Comparison of ENCODE assay signal across 8 cellular contexts in the genomic region with DNA sequence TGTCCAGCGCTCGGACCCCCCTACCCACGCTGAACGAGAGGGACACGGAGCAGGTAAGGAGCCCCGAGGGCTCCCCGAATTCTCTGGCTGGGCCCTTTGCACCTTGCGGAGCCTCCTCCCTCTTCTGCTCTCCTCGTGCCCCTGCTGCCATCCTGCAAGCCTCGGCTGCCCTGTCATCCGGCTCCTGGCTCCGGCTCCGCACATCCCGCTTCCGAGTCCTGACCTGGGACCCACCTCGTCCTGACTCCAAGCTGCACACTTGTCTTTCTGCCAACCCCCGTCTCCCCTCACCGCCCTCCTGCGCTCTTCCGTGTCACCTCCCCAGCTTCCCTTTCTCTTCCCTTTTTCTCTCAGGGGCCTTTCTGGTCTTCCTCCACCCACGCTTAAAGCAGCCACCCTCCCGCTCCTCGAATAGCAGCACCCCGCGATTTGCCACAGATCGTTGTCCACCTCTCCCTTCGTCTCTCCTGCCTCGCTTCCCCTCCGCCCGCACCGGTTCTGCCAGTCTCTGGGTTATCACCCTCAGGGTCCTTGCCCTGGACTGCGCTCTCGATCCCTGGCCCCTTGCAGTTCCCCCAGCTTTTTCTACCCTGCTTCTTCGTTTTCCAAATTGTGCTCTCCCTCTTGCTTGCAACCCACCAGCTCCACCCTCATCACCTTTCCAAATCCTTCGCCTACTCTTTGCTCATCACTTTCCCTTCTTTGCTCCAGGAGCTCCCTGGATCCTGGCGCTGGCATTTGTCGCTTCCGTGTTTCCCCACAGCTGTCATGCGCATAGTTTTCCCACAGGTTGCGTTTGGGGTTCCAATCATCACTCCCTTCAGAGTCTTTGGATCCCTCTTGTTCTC. TPM values are rescaled to one million over a fixed set of nuclear protein-coding genes. Genes with fewer than 3 reads are reported as not detected.
DNase-seq lines count a peak whose midpoint lies in the region; ATAC-seq, FAIRE-seq and TF ChIP-seq lines count a peak whose summit lies in the region.

No MANE protein-coding gene starts in this region.

- CTCF ChIA-PET in CD4-positive, alpha-beta memory T cell (lab: Charles Lee; ENCODE audit: partially characterized antibody) = interaction anchor here (3.8 to 12.0 kb wide), 6 partner anchors 9 to 109 kb away, joined by 21 to 337 read pairs (median 52); partner anchors contain the start of gene RCOR2
- CTCF ChIA-PET in PC-3 (lab: Charles Lee) = interaction anchor here (0.6 to 3.0 kb wide), 2 partner anchors 32 to 175 kb away, joined by 3 to 20 read pairs; no protein-coding TSS in a partner anchor

- H3K36me3 ChIP-seq in CD4-positive, alpha-beta memory T cell (ENCODE audit: insufficient read depth, low read length) = peaks cover 18% of the 10 kb centered on the region
- H3K36me3 ChIP-seq in PC-3 (ENCODE audit: low read depth, low read length) (peaks cover 8% of the 10 kb centered on the region; the same call in 1 of the 2 replicates), keratinocyte (ENCODE audit: control insufficient read depth in 2 of 2, extremely low read depth in 1 of 2, insufficient read depth in 2 of 2, low read length in 2 of 2) (peaks cover 6 to 18% of the 10 kb centered on the region in 2 experiments)

- no peaks in the 10 kb centered on the region for H3K9me3 Mint-ChIP-seq in CD4-positive, alpha-beta memory T cell

- H3K9me2 ChIP-seq in PC-3 (replicated peaks; ENCODE audit: low read length) = no peaks in the 10 kb centered on the region

- peaks cover 56% of the 10 kb centered on the region for H3K4me1 ChIP-seq in CD4-positive, alpha-beta memory T cell (ENCODE audit: insufficient read depth, low read length)
- H3K4me1 ChIP-seq in PC-3 (ENCODE audit: insufficient read depth, low read length) (peaks cover 47% of the 10 kb centered on the region), keratinocyte (ENCODE audit: control insufficient read depth, extremely low read depth, insufficient read depth, low read length) (peaks cover 36% of the 10 kb centered on the region)

- H4K20me1 ChIP-seq in PC-3 (ENCODE audit: low read length) = peaks cover 47% of the 10 kb centered on the region
- H4K20me1 ChIP-seq in keratinocyte (ENCODE audit: control insufficient read depth, extremely low read depth, insufficient read depth, low read length) = peaks cover 23% of the 10 kb centered on the region

- H2AFZ ChIP-seq in PC-3 (ENCODE audit: low read length) (0 out of 2 replicates have a peak overlapping the region, but pooled peaks have one; percentile 27), keratinocyte (ENCODE audit: control insufficient read depth, low read length) (no peak overlapping the region)

- H3K27me3 ChIP-seq in CD4-positive, alpha-beta memory T cell (ENCODE audit: insufficient read depth, low read length) = no peaks in the 10 kb centered on the region
- H3K27me3 ChIP-seq in PC-3 (ENCODE audit: low read length) (no peaks in the 10 kb centered on the region), keratinocyte (ENCODE audit: control insufficient read depth, extremely low read depth, insufficient read depth, low read length) (no peaks in the 10 kb centered on the region)

- dilution Hi-C loops in keratinocyte (cut with MboI; ENCODE audit: extremely low pct_ligation_motif_present, low sequenced_read_pairs) = no loop called here

- peaks cover 4% of the 10 kb centered on the region for H3F3A ChIP-seq in PC-3 (ENCODE audit: low read length, unreplicated experiment)

- in situ Hi-C loops in astrocyte of the cerebellum (cut with HindIII; ENCODE audit: low sequenced_read_pairs) = loop anchor here (5.0 kb wide), 2 partner anchors 63 to 118 kb away; no protein-coding TSS in a partner anchor

- TF ChIP-seq CTCF in PC-3 (conservative IDR thresholded peaks at IDR 0.05; ENCODE audit: low read depth, low read length) (no peak), astrocyte of the cerebellum (IDR thresholded peaks at IDR 0.05; ENCODE audit: low read depth, low read length, missing control alignments) (no peak), keratinocyte (optimal IDR thresholded peaks at IDR 0.05 in 1 of 3, IDR thresholded peaks at IDR 0.05 in 1 of 3, conservative IDR thresholded peaks at IDR 0.05 in 1 of 3; ENCODE audit: extremely low read depth in 1 of 3, insufficient read depth in 2 of 3, low read length in 3 of 3) (no peak)

- intact Hi-C loops in CD4-positive, alpha-beta memory T cell (cut with micrococcal nuclease) = loop anchor here (2.0 to 5.0 kb wide), 3 partner anchors 27 to 465 kb away; partner anchors contain the start of genes ESRRA and ZFTA
- intact Hi-C loops in PC-3 (cut with micrococcal nuclease) = loop anchor here (2.0 to 5.0 kb wide), 3 partner anchors 73 to 313 kb away; partner anchors contain the start of gene NAA40

- peak overlapping the region; percentile 85 to 95 (median 89) for H3K4me3 Mint-ChIP-seq in CD4-positive, alpha-beta memory T cell

- H3K9me3 ChIP-seq in CD4-positive, alpha-beta memory T cell (ENCODE audit: control insufficient read depth in 1 of 2, low read length in 2 of 2) = no peaks in the 10 kb centered on the region
- H3K9me3 ChIP-seq in PC-3 (ENCODE audit: low read length) = no peaks in the 10 kb centered on the region
- H3K9me3 ChIP-seq in keratinocyte (ENCODE audit: control insufficient read depth, low read depth, low read length) = no peaks in the 10 kb centered on the region

- H3K27ac ChIP-seq in CD4-positive, alpha-beta memory T cell (ENCODE audit: low read depth, low read length) = peak overlapping the region; percentile 86
- H3K27ac ChIP-seq in PC-3 (ENCODE audit: low read length) (peak overlapping the region; percentile 21; the same call in 1 of the 2 replicates), keratinocyte (ENCODE audit: control insufficient read depth, insufficient read depth, low read length) (peak overlapping the region; percentile 63)

- peak overlapping the region; percentile 96 for H3K9ac ChIP-seq in PC-3 (ENCODE audit: low read length)
- H3K9ac ChIP-seq in keratinocyte (ENCODE audit: control insufficient read depth, extremely low read depth, insufficient read depth, low read length) = peak overlapping the region; percentile 89

- H3K27ac Mint-ChIP-seq in CD4-positive, alpha-beta memory T cell = peak overlapping the region; percentile 44 to 97 (median 88)

- H3K79me2 ChIP-seq in PC-3 (ENCODE audit: low read length) (peaks cover 56% of the 10 kb centered on the region), keratinocyte (ENCODE audit: control insufficient read depth, insufficient read depth, low read length) (peaks cover 55% of the 10 kb centered on the region)

- H3K9me1 ChIP-seq in keratinocyte (ENCODE audit: control insufficient read depth, extremely low read depth, insufficient read depth, low read length) = peaks cover 4% of the 10 kb centered on the region

- peak overlapping the region; percentile 87 to 88 for H3K4me3 ChIP-seq in CD4-positive, alpha-beta memory T cell (ENCODE audit: low read length in 2 of 2)
- H3K4me3 ChIP-seq in PC-3 (ENCODE audit: low read length) (peak overlapping the region; percentile 75), astrocyte of the cerebellum (ENCODE audit: low read depth, low read length) (peak overlapping the region; percentile 91), keratinocyte (ENCODE audit: control insufficient read depth in 2 of 3, extremely low read depth in 1 of 3, insufficient read depth in 2 of 3, low read depth in 1 of 3, low read length in 3 of 3) (peak overlapping the region; percentile 64 to 94 (median 94))

- peak; percentile 0 for ATAC-seq in GM21529 (IDR thresholded peaks at IDR 0.05; ENCODE audit: unreplicated experiment)
- ATAC-seq in PC-3 = no peak

- no peaks in the 10 kb centered on the region for H3K27me3 Mint-ChIP-seq in CD4-positive, alpha-beta memory T cell

- H3K4me2 ChIP-seq in PC-3 (ENCODE audit: low read length) (peak overlapping the region; percentile 94), keratinocyte (ENCODE audit: control insufficient read depth, extremely low read depth, insufficient read depth, low read depth, low read length) (peak overlapping the region; percentile 95)

- peaks cover 0 to 35% of the 10 kb centered on the region in 2 donors for H3K36me3 Mint-ChIP-seq in CD4-positive, alpha-beta memory T cell

- no TSS peak for BruUV-seq in PC-3 (replicated peaks; lab: Mats Ljungman, UMichigan)

- POLR2A ChIA-PET in CD4-positive, alpha-beta memory T cell (lab: Charles Lee; ENCODE audit: partially characterized antibody) = interaction anchor here (0.9 to 5.2 kb wide), 17 partner anchors 9 to 168 kb away, joined by 3 to 83 read pairs (median 10); partner anchors contain the start of genes ATL3, COX8A, NAA40 and RCOR2
- POLR2A ChIA-PET in PC-3 (lab: Charles Lee; ENCODE audit: unreplicated experiment) = interaction anchor here (0.6 kb wide), 1 partner anchor 55 kb away, joined by 3 read pairs; no protein-coding TSS in a partner anchor

- no peak for FAIRE-seq in keratinocyte (lab: Jason Lieb, UNC)

- DNase-seq in CD4-positive, alpha-beta memory T cell = peak in 3 of 5 donors; percentile 10 to 61 (median 13)
- peak; percentile 44 for DNase-seq in PC-3
- no peak for DNase-seq in astrocyte of the cerebellum (ENCODE audit: low read depth)
- no peak for DNase-seq in keratinocyte (ENCODE audit: low read depth, low spot score)
- peak; percentile 38 to 39 for DNase-seq in stimulated activated CD4-positive, alpha-beta T cell treated with anti-CD3 and anti-CD28 coated beads, Interleukin-2, amount 100 ng/mL, for 24 hours
- DNase-seq in amniotic stem cell (lab: John Stamatoyannopoulos, UW) = no peak
- DNase-seq in NCI-H1930 (lab: John Stamatoyannopoulos, UW) = no peak

- H3K4me1 Mint-ChIP-seq in CD4-positive, alpha-beta memory T cell = peaks cover 44 to 80% (median 61%) of the 10 kb centered on the region in 4 donors

RNA-seq across cellular contexts. Expression of gene MARK2, which starts 0.8 kb away (rescaled TPM):
- 10 to 100 TPM; 60.4 to 68.0 TPM for total RNA-seq in CD4-positive, alpha-beta memory T cell
- 10 to 100 TPM; 25.1 to 60.3 TPM for polyA plus RNA-seq in CD4-positive, alpha-beta memory T cell
- 60.1 and 66.5 TPM in 2 replicates for total RNA-seq in PC-3 (2014; rRNA removed)
- 18.6 to 35.2 TPM (median 20.8 TPM) in 3 replicates for polyA plus RNA-seq in keratinocyte
- polyA plus RNA-seq in keratinocyte (2011; ENCODE audit: low read depth) = 27.1 TPM
- 24.1 and 28.4 TPM in 2 replicates for polyA plus RNA-seq in keratinocyte (2011; cell fraction: cytosol; rRNA removed)
- polyA plus RNA-seq in keratinocyte (2011; cell fraction: nucleus; rRNA removed) = 39.0 and 42.8 TPM in 2 replicates
- polyA plus RNA-seq in keratinocyte (2012; ENCODE audit: low replicate concordance) = 21.5 and 31.4 TPM in 2 replicates
- polyA minus RNA-seq in keratinocyte = 26.5 to 45.0 TPM (median 29.9 TPM) in 3 replicates
- polyA minus RNA-seq in keratinocyte (2011; cell fraction: cytosol; rRNA and poly(A)+ RNA removed) = 51.0 TPM
- 37.9 and 42.1 TPM in 2 replicates for polyA minus RNA-seq in keratinocyte (2011; cell fraction: nucleus; rRNA and poly(A)+ RNA removed)

RNA-seq across cellular contexts. Expression of gene SPINDOC, which starts 26.5 kb away (rescaled TPM):
- total RNA-seq in CD4-positive, alpha-beta memory T cell = 10 to 100 TPM; 12.0 to 14.8 TPM
- polyA plus RNA-seq in CD4-positive, alpha-beta memory T cell = under 1 TPM; 0.63 to 0.95 TPM
- total RNA-seq in PC-3 (2014; rRNA removed) = 61.5 and 67.2 TPM in 2 replicates
- polyA plus RNA-seq in keratinocyte = 7.8 to 9.8 TPM (median 8.1 TPM) in 3 replicates
- 1.9 TPM for polyA plus RNA-seq in keratinocyte (2011; ENCODE audit: low read depth)
- polyA plus RNA-seq in keratinocyte (2011; cell fraction: cytosol; rRNA removed) = 4.3 and 10.1 TPM in 2 replicates
- 8.5 and 9.3 TPM in 2 replicates for polyA plus RNA-seq in keratinocyte (2011; cell fraction: nucleus; rRNA removed)
- 6.6 and 11.2 TPM in 2 replicates for polyA plus RNA-seq in keratinocyte (2012; ENCODE audit: low replicate concordance)
- 4.4 to 9.3 TPM (median 4.6 TPM) in 3 replicates for polyA minus RNA-seq in keratinocyte
- polyA minus RNA-seq in keratinocyte (2011; cell fraction: cytosol; rRNA and poly(A)+ RNA removed) = 7.7 TPM
- polyA minus RNA-seq in keratinocyte (2011; cell fraction: nucleus; rRNA and poly(A)+ RNA removed) = 3.3 and 5.1 TPM in 2 replicates

Comparison
In these comparisons a context has a peak if more than half of its experiments do, and no peak if none do; other contexts are left out.
1. DNase-seq: peak in CD4-positive, alpha-beta memory T cell (3 of 5), PC-3 (single experiment) and stimulated activated CD4-positive, alpha-beta T cell treated with anti-CD3 and anti-CD28 coated beads, Interleukin-2, amount 100 ng/mL, for 24 hours (2 of 2); none in astrocyte of the cerebellum (single experiment), keratinocyte (single experiment), amniotic stem cell (single experiment) and NCI-H1930 (0 of 2).
2. H3K27ac ChIP-seq: peak in every context shown above with its lines; median percentile 86 in CD4-positive, alpha-beta memory T cell; 63 in keratinocyte; 21 in PC-3.
3. Peak in every context shown above with its lines, with median percentiles within 50 percentile points of each other: H3K4me3 ChIP-seq.